ENCODE assay signal across 1 cellular context in genomic region chr9:121694001-121694400, GRCh38.
TF ChIP-seq lines count a peak whose summit lies in the region.

No MANE protein-coding gene starts in this region.

TF ChIP-seq in IMR-90, 13 proteins besides CTCF, POLR2A, EP300 and RAD21 (continued from another document):
- no peak for TF ChIP-seq NFE2L2 (IDR thresholded peaks at IDR 0.05; ENCODE audit: low read depth, low read length)
- TF ChIP-seq MXI1 (IDR thresholded peaks at IDR 0.05; ENCODE audit: borderline replicate concordance, low read depth, low read length): no peak
- TF ChIP-seq CEBPB (IDR thresholded peaks at IDR 0.05; ENCODE audit: low read depth, low read length): no peak
- TF ChIP-seq MAZ (IDR thresholded peaks at IDR 0.05; ENCODE audit: borderline replicate concordance, low read depth, low read length): no peak
- no peak for TF ChIP-seq CHD1 (IDR thresholded peaks at IDR 0.05; ENCODE audit: low read depth, low read length)
